ENCODE assay signal across 19 cellular contexts in genomic region chr2:133490412-133490958, GRCh38.
DNase-seq lines count a peak whose midpoint lies in the region; ATAC-seq and TF ChIP-seq lines count a peak whose summit lies in the region.
"Had no signal": no experiment of that assay in that cellular context is flagged by ENCODE, and none has a peak within 500 bp of the region (broad histone marks: within the 10 kb centered on the region; RNA-seq: fewer than 3 reads in every experiment).

No MANE protein-coding gene starts in this region.

- H3K27me3 ChIP-seq in right atrium auricular region = no peaks in the 10 kb centered on the region
- H3K27me3 ChIP-seq in right cardiac atrium (ENCODE audit: control insufficient read depth, insufficient read depth) = no peaks in the 10 kb centered on the region
- no peaks in the 10 kb centered on the region for H3K27me3 ChIP-seq in mesenchymal stem cell (ENCODE audit: control insufficient read depth in 1 of 2, insufficient read depth in 1 of 2, low read length in 2 of 2)
- H3K27me3 ChIP-seq: SJSA1 had no signal

- peak overlapping the region; percentile 49 for H2AK5ac ChIP-seq in mesenchymal stem cell (ENCODE audit: low read length, severe bottlenecking)

- peak; percentile 37 to 50 for ATAC-seq in left cardiac atrium
- ATAC-seq in right cardiac atrium = peak; percentile 78 to 80
- ATAC-seq in HG02678 (IDR thresholded peaks at IDR 0.05; ENCODE audit: unreplicated experiment) = no peak
- ATAC-seq: GM23338, Panc1 had no signal

- H2BK120ac ChIP-seq in mesenchymal stem cell (ENCODE audit: low read depth, low read length) = no peak overlapping the region

- H3K4me1 ChIP-seq in right atrium auricular region (peaks cover 0 to 17% of the 10 kb centered on the region in 2 donors), right cardiac atrium (ENCODE audit: control insufficient read depth, insufficient read depth, low read length) (peaks cover 4% of the 10 kb centered on the region), mesenchymal stem cell (ENCODE audit: control insufficient read depth, insufficient read depth, low read depth, low read length) (peaks cover 4% of the 10 kb centered on the region)

- H4K8ac ChIP-seq in mesenchymal stem cell (ENCODE audit: low read length) = no peak overlapping the region

- DNase-seq in left cardiac atrium (peak; percentile 18), right atrium auricular region (ENCODE audit: low spot score) (no peak), right cardiac atrium (no peak), mesenchymal stem cell (no peak), mucosa of gallbladder (ENCODE audit: low spot score) (no peak), NCI-H774 (lab: John Stamatoyannopoulos, UW) (no peak), OCI-M1 (lab: John Stamatoyannopoulos, UW) (no peak)
- DNase-seq: GF-D8; KG1; NCI-H1092; NCI-H146; NCI-H2227 treated with DMSO at 0.1 percent for 48 hours; NCI-H510A treated with DMSO at 0.1 percent for 48 hours; NCI-H748 treated with DMSO at 0.1 percent for 48 hours; NK-92 treated with Interleukin-12 subunit alpha and Interleukin-12 subunit beta, amount 100 ng/mL, for 24 hours had no signal

- no peak overlapping the region for H2BK5ac ChIP-seq in mesenchymal stem cell (ENCODE audit: low read depth, low read length, poor library complexity, severe bottlenecking)

- H3K36me3 ChIP-seq in right atrium auricular region (no peaks in the 10 kb centered on the region), mesenchymal stem cell (ENCODE audit: control insufficient read depth in 1 of 2, insufficient read depth in 2 of 2, low read depth in 1 of 2, low read length in 2 of 2) (no peaks in the 10 kb centered on the region)
- H3K36me3 ChIP-seq: SJSA1 had no signal

- WGBS in right cardiac atrium = 59% methylated on average over 3 of the region's 3 CpGs
- WGBS in mesenchymal stem cell = 69% methylated on average over 2 of the region's 3 CpGs

- no peak overlapping the region for H3K4me2 ChIP-seq in mesenchymal stem cell (ENCODE audit: low read length, poor library complexity, severe bottlenecking)
- H3K4me2 ChIP-seq: GM23338 had no signal

- H3K14ac ChIP-seq in mesenchymal stem cell (ENCODE audit: low read length in 2 of 2) = no peak overlapping the region

- H2BK12ac ChIP-seq in mesenchymal stem cell (ENCODE audit: low read length in 2 of 2) = no peak overlapping the region

- no peak for TF ChIP-seq CTCF in right atrium auricular region (IDR thresholded peaks at IDR 0.05)

- H2AFZ ChIP-seq in mesenchymal stem cell (ENCODE audit: low read depth, low read length) = no peak overlapping the region
- H2AFZ ChIP-seq: GM23338 had no signal

- H2BK15ac ChIP-seq in mesenchymal stem cell (ENCODE audit: low read depth, poor library complexity, severe bottlenecking) = no peak overlapping the region

- H4K91ac ChIP-seq in mesenchymal stem cell (ENCODE audit: low read length) = no peak overlapping the region

- intact Hi-C loops in left cardiac atrium (cut with DNase I) (no loop called here), right cardiac atrium (cut with DNase I) (no loop called here)

- no peak overlapping the region for H3K18ac ChIP-seq in mesenchymal stem cell (ENCODE audit: low read depth in 1 of 2, low read length in 2 of 2)

- H3K9ac ChIP-seq in mesenchymal stem cell (ENCODE audit: low read length) = no peak overlapping the region

- H3K9me3 ChIP-seq in right atrium auricular region (no peaks in the 10 kb centered on the region), right cardiac atrium (ENCODE audit: control insufficient read depth, low read length) (no peaks in the 10 kb centered on the region), mesenchymal stem cell (ENCODE audit: control insufficient read depth, low read length) (no peaks in the 10 kb centered on the region)
- H3K9me3 ChIP-seq: SJSA1 had no signal

- no peak overlapping the region for H3K4ac ChIP-seq in mesenchymal stem cell (ENCODE audit: low read depth in 1 of 2, low read length in 2 of 2)

- no peak overlapping the region for H3K27ac ChIP-seq in right atrium auricular region
- no peak overlapping the region for H3K27ac ChIP-seq in right cardiac atrium (ENCODE audit: low read length)
- H3K27ac ChIP-seq in mesenchymal stem cell (ENCODE audit: low read length, poor library complexity, severe bottlenecking) = no peak overlapping the region
- H3K27ac ChIP-seq: SJSA1 had no signal

- no peaks in the 10 kb centered on the region for H3K79me1 ChIP-seq in mesenchymal stem cell (replicated peaks; ENCODE audit: low read length, poor library complexity, severe bottlenecking)

- no peak overlapping the region for H3K23ac ChIP-seq in mesenchymal stem cell (ENCODE audit: low read length in 2 of 2)

- H3K4me3 ChIP-seq in right atrium auricular region = no peak overlapping the region
- H3K4me3 ChIP-seq in right cardiac atrium (ENCODE audit: low read length) = no peak overlapping the region
- H3K4me3 ChIP-seq in mesenchymal stem cell (ENCODE audit: insufficient read depth in 1 of 2, low read depth in 1 of 2, low read length in 2 of 2) = no peak overlapping the region
- H3K4me3 ChIP-seq: GM23338, SJSA1 had no signal
